In the genomic region with DNA sequence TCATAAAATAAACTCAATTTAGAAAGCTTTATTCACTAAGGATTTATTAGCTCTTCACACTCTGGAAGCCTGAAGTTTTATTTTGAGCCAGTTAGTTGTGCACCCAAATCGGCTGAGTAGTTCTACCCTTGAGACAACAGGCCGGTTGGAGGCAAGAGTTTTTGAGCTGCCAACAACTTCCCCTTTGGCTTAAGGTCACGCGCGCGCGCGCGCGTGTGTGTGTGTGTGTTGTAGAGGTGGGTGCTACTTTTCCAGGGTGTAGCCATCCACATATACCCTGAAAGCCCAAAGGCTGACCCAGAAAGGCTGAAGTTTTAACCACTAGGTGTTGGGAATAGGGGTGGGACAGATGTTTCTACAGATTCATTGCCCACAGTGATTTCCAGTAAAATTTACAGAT, we compare ENCODE assay signal across 25 cellular contexts.
A peak's percentile ranks its signal among the peaks of the same experiment; 100 is the strongest.
DNase-seq lines count a peak whose midpoint lies in the region; ATAC-seq and TF ChIP-seq lines count a peak whose summit lies in the region.
"Had no signal": no experiment of that assay in that cellular context is flagged by ENCODE, and none has a peak within 500 bp of the region (broad histone marks: within the 10 kb centered on the region; RNA-seq: fewer than 3 reads in every experiment).

No MANE protein-coding gene starts in this region.

- no peaks in the 10 kb centered on the region for H3K36me3 Mint-ChIP-seq in mesothelial cell of epicardium

- peak overlapping the region; percentile 29; the same call in 1 of the 2 replicates for H3K27ac ChIP-seq in BLaER1
- no peak overlapping the region for H3K27ac ChIP-seq in testis
- H3K27ac ChIP-seq: A549, SK-N-MC had no signal

- H3K36me3 ChIP-seq in BLaER1 = no peaks in the 10 kb centered on the region
- no peaks in the 10 kb centered on the region for H3K36me3 ChIP-seq in testis (ENCODE audit: low read depth, missing control alignments)
- H3K36me3 ChIP-seq: BE2C had no signal

- intact Hi-C loops in testis (cut with DNase I; ENCODE audit: low total_unique reads) = no loop called here

- no peak for ATAC-seq in GM19395 (IDR thresholded peaks at IDR 0.05; ENCODE audit: unreplicated experiment)
- ATAC-seq: A549, GM12878 had no signal

- H3K27me3 ChIP-seq in BLaER1 (no peaks in the 10 kb centered on the region), testis (no peaks in the 10 kb centered on the region)
- H3K27me3 ChIP-seq: BE2C had no signal

- no peak overlapping the region for H3K9ac ChIP-seq in BLaER1

- peaks cover 12% of the 10 kb centered on the region for H3K9me3 ChIP-seq in BLaER1
- no peaks in the 10 kb centered on the region for H3K9me3 ChIP-seq in testis
- H3K9me3 ChIP-seq: A549, BE2C, Caco-2 had no signal

- H3K4me3 ChIP-seq in BLaER1 = no peak overlapping the region
- no peak overlapping the region for H3K4me3 ChIP-seq in testis
- H3K4me3 ChIP-seq: A549, GM12878, SK-N-MC had no signal

- no peak overlapping the region for H3K4me3 Mint-ChIP-seq in mesothelial cell of epicardium
- H3K4me3 Mint-ChIP-seq: CD4-positive, alpha-beta T cell; H9; HFFc6 had no signal

- no peak for TF ChIP-seq CTCF in testis (IDR thresholded peaks at IDR 0.05)
- no peak for TF ChIP-seq CTCF in mesothelial cell of epicardium (IDR thresholded peaks at IDR 0.05; ENCODE audit: unreplicated experiment)

- TF ChIP-seq POLR2A in testis (IDR thresholded peaks at IDR 0.05) = no peak

- H3K9me3 Mint-ChIP-seq in mesothelial cell of epicardium = no peaks in the 10 kb centered on the region
- H3K9me3 Mint-ChIP-seq: CD4-positive, alpha-beta T cell had no signal

- DNase-seq in Kasumi-1 (lab: John Stamatoyannopoulos, UW) = peak; percentile 6 to 21
- DNase-seq in left kidney (ENCODE audit: low read depth, low spot score) = peak; percentile 38
- peak; percentile 19 for DNase-seq in testis
- DNase-seq in UCSD-AML1 (lab: John Stamatoyannopoulos, UW; ENCODE audit: unreplicated experiment) = no peak
- DNase-seq in mesothelial cell of epicardium (ENCODE audit: low spot score in 2 of 2, unreplicated experiment in 2 of 2) = no peak
- DNase-seq: BE2C; Caco-2; CD4-positive, alpha-beta T cell; DND-41; H9; HFFc6; IMR-90; NCI-H1417; NCI-H1694 treated with DMSO at 0.1 percent for 48 hours; NCI-H2081 treated with DMSO at 0.1 percent for 48 hours; NCI-H2171 treated with DMSO at 0.1 percent for 48 hours; NCI-H446; NCI-H526; SHP77 treated with DMSO at 0.1 percent for 48 hours; SW 1271 had no signal

- peaks cover 10% of the 10 kb centered on the region for H3K4me1 Mint-ChIP-seq in mesothelial cell of epicardium

- H3K27ac Mint-ChIP-seq in mesothelial cell of epicardium = no peak overlapping the region
- H3K27ac Mint-ChIP-seq: CD4-positive, alpha-beta T cell; HFFc6 had no signal

- H3K4me2 ChIP-seq in BLaER1 = peak overlapping the region; percentile 61
- H3K4me2 ChIP-seq: A549 had no signal

- no peaks in the 10 kb centered on the region for H3K27me3 Mint-ChIP-seq in mesothelial cell of epicardium (ENCODE audit: low read depth)

- H3K4me1 ChIP-seq in BLaER1 (peaks cover 43% of the 10 kb centered on the region), testis (no peaks in the 10 kb centered on the region)
- H3K4me1 ChIP-seq: A549, BE2C, Caco-2 had no signal

- 90 to 94% methylated on average over 10 of the region's 10 CpGs for WGBS in testis, 2 donors

- no peaks in the 10 kb centered on the region for H4K20me1 ChIP-seq in BLaER1

Comparison
In these comparisons a context has a peak if more than half of its experiments do, and no peak if none do; other contexts are left out.
1. DNase-seq: peak in Kasumi-1 (2 of 2), left kidney (single experiment) and testis (single experiment); none in UCSD-AML1 (single experiment) and mesothelial cell of epicardium (0 of 2).